13 cellular contexts compared by ENCODE assay signal in genomic region chr18:62759704-62760402, GRCh38. TPM values are rescaled to one million over a fixed set of nuclear protein-coding genes. Genes with fewer than 3 reads are reported as not detected.
DNase-seq lines count a peak whose midpoint lies in the region; FAIRE-seq and TF ChIP-seq lines count a peak whose summit lies in the region.
"Had no signal": no experiment of that assay in that cellular context is flagged by ENCODE, and none has a peak within 500 bp of the region (broad histone marks: within the 10 kb centered on the region; RNA-seq: fewer than 3 reads in every experiment).

No MANE protein-coding gene starts in this region.

- no peak for FAIRE-seq in bronchial epithelial cell (lab: Jason Lieb, UNC)

- H3K27me3 ChIP-seq in HUES6 (ENCODE audit: control insufficient read depth, insufficient read depth, low read length) (no peaks in the 10 kb centered on the region), bronchial epithelial cell (ENCODE audit: control insufficient read depth, insufficient read depth, low read length) (no peaks in the 10 kb centered on the region), iPS-15b (ENCODE audit: control insufficient read depth, insufficient read depth, low read length) (no peaks in the 10 kb centered on the region)

- no peak for TF ChIP-seq CTCF in bronchial epithelial cell (IDR thresholded peaks at IDR 0.05; ENCODE audit: insufficient read depth, low read length, severe bottlenecking)
- no peak for TF ChIP-seq CTCF in GM20000 (IDR thresholded peaks at IDR 0.05; ENCODE audit: extremely low read depth, missing control alignments)

- H3K9ac ChIP-seq in HUES6 (ENCODE audit: low read length) (peak overlapping the region; percentile 79), iPS-15b (ENCODE audit: low read depth, low read length) (no peak overlapping the region)

- H3K27ac ChIP-seq in HUES6 (ENCODE audit: low read depth, low read length) (peak overlapping the region; percentile 99), substantia nigra (ENCODE audit: low read depth, low read length, poor library complexity, severe bottlenecking) (peak overlapping the region; percentile 45)

- H3K4me3 ChIP-seq in HUES6 (ENCODE audit: low read depth, low read length), result peak overlapping the region; percentile 43
- no peak overlapping the region for H3K4me3 ChIP-seq in bronchial epithelial cell (ENCODE audit: low read depth, low read length)
- peak overlapping the region; percentile 9 for H3K4me3 ChIP-seq in iPS-15b (ENCODE audit: low read depth, low read length)

- no peaks in the 10 kb centered on the region for H3K9me3 ChIP-seq in HUES6 (ENCODE audit: control insufficient read depth, insufficient read depth, low read depth, low read length)
- no peaks in the 10 kb centered on the region for H3K9me3 ChIP-seq in iPS-15b (ENCODE audit: control insufficient read depth, insufficient read depth, low read length)
- H3K9me3 ChIP-seq: Caco-2 had no signal

- DNase-seq in bronchial epithelial cell (ENCODE audit: low read depth), result peak; percentile 78
- DNase-seq in substantia nigra (lab: John Stamatoyannopoulos, UW), result no peak
- DNase-seq in NCI-H146 (lab: John Stamatoyannopoulos, UW), result no peak
- no peak for DNase-seq in effector CD4-positive, alpha-beta T cell
- DNase-seq in GM20000 (ENCODE audit: low spot score), result no peak
- DNase-seq: activated CD8-positive, alpha-beta memory T cell treated with anti-CD3 and anti-CD28 coated beads, Interleukin-2, amount 50 U/mL, for 48 hours; activated naive CD8-positive, alpha-beta T cell treated with anti-CD3 and anti-CD28 coated beads, Interleukin-2, amount 50 U/mL, for 24 hours; Caco-2; NCI-H1092; NCI-H526 treated with DMSO at 0.1 percent for 48 hours; Right ventricle myocardium superior had no signal

- no peaks in the 10 kb centered on the region for H3K36me3 ChIP-seq in HUES6 (ENCODE audit: control insufficient read depth, insufficient read depth, low read length)
- no peaks in the 10 kb centered on the region for H3K36me3 ChIP-seq in bronchial epithelial cell (ENCODE audit: control insufficient read depth, insufficient read depth, low read length)
- H3K36me3 ChIP-seq in iPS-15b (ENCODE audit: control insufficient read depth, insufficient read depth, low read length), result no peaks in the 10 kb centered on the region

- H3K4me1 ChIP-seq in HUES6 (ENCODE audit: control insufficient read depth, insufficient read depth, low read length) (peaks cover 67% of the 10 kb centered on the region), iPS-15b (ENCODE audit: control insufficient read depth, insufficient read depth, low read length) (peaks cover 43% of the 10 kb centered on the region)
- H3K4me1 ChIP-seq: Caco-2 had no signal

RNA-seq across cellular contexts. Expression of gene PHLPP1, which starts 44.5 kb away (rescaled TPM):
- total RNA-seq in bronchial epithelial cell, result 3.4 and 5.6 TPM in 2 replicates
